Comparison of ENCODE assay signal across 8 cellular contexts in genomic region chrX:13937370-13938052, GRCh38.
A peak's percentile ranks its signal among the peaks of the same experiment; 100 is the strongest.
DNase-seq lines count a peak whose midpoint lies in the region; ATAC-seq and TF ChIP-seq lines count a peak whose summit lies in the region.

No MANE protein-coding gene starts in this region.

- no peak for TF ChIP-seq CTCF in GM23338 (conservative IDR thresholded peaks at IDR 0.05; ENCODE audit: low read depth in 2 of 2)

- H3K27me3 ChIP-seq in ACC112 (ENCODE audit: insufficient read depth, low read length), result peaks cover 55% of the 10 kb centered on the region
- H3K27me3 ChIP-seq in GM23338 (ENCODE audit: insufficient read depth), result no peaks in the 10 kb centered on the region

- H3K4me3 Mint-ChIP-seq in GM23338, result peak overlapping the region; percentile 90
- H3K4me3 Mint-ChIP-seq in stimulated activated naive B cell treated with anti-CD40 and anti-IgM and Interleukin-4, amounts not matched to agents 10 μg/mL and 1 μg/mL and 100 μg/mL, for 72 hours, result peak overlapping the region; percentile 68 to 82

- H4K20me1 ChIP-seq in GM23338 (replicated peaks; ENCODE audit: insufficient read depth), result no peaks in the 10 kb centered on the region

- DNase-seq in GM23338 (ENCODE audit: low spot score) (no peak), amniotic epithelial cell (ENCODE audit: low read depth) (peak; percentile 35), iPS-NIHi7 (ENCODE audit: extremely low spot score) (peak; percentile 51)
- no peak for DNase-seq in stimulated activated naive B cell treated with anti-CD40 and anti-IgM and Interleukin-4, amounts not matched to agents 10 μg/mL and 1 μg/mL and 100 μg/mL, for 72 hours

- H3K4me1 ChIP-seq in ACC112 (ENCODE audit: control insufficient read depth, insufficient read depth, low read length, unreplicated experiment) (no peaks in the 10 kb centered on the region), GM23338 (ENCODE audit: insufficient read depth) (peaks cover 56% of the 10 kb centered on the region)

- no peaks in the 10 kb centered on the region; the same call in 2 of the 3 replicates for H3K9me3 Mint-ChIP-seq in GM23338
- H3K9me3 Mint-ChIP-seq in stimulated activated naive B cell treated with anti-CD40 and anti-IgM and Interleukin-4, amounts not matched to agents 10 μg/mL and 1 μg/mL and 100 μg/mL, for 72 hours, result no peaks in the 10 kb centered on the region

- peak overlapping the region; percentile 82 for H3K4me2 ChIP-seq in GM23338

- H3K27ac Mint-ChIP-seq in GM23338, result peak overlapping the region; percentile 92
- H3K27ac Mint-ChIP-seq in stimulated activated naive B cell treated with anti-CD40 and anti-IgM and Interleukin-4, amounts not matched to agents 10 μg/mL and 1 μg/mL and 100 μg/mL, for 72 hours, result peak overlapping the region; percentile 90

- H3K36me3 Mint-ChIP-seq in GM23338 (ENCODE audit: low read depth), result peaks cover 19% of the 10 kb centered on the region
- no peaks in the 10 kb centered on the region for H3K36me3 Mint-ChIP-seq in stimulated activated naive B cell treated with anti-CD40 and anti-IgM and Interleukin-4, amounts not matched to agents 10 μg/mL and 1 μg/mL and 100 μg/mL, for 72 hours

- H3K9me2 ChIP-seq in GM23338 (ENCODE audit: insufficient read depth), result no peaks in the 10 kb centered on the region

- peak overlapping the region; percentile 89 for H2AFZ ChIP-seq in ACC112 (ENCODE audit: low read length, unreplicated experiment)
- H2AFZ ChIP-seq in GM23338, result no peak overlapping the region

- H3F3A ChIP-seq in GM23338 (replicated peaks; ENCODE audit: low read depth), result no peaks in the 10 kb centered on the region

- H3K4me1 Mint-ChIP-seq in GM23338, result peaks cover 46% of the 10 kb centered on the region
- H3K4me1 Mint-ChIP-seq in stimulated activated naive B cell treated with anti-CD40 and anti-IgM and Interleukin-4, amounts not matched to agents 10 μg/mL and 1 μg/mL and 100 μg/mL, for 72 hours, result peaks cover 3 to 7% of the 10 kb centered on the region in 2 donors

- ATAC-seq in GM23338, result peak; percentile 7; the same call in 1 of the 3 replicates
- ATAC-seq in stimulated activated naive B cell treated with anti-CD40 and anti-IgM and Interleukin-4, amounts not matched to agents 10 μg/mL and 1 μg/mL and 100 μg/mL, for 72 hours (replicated peaks), result peak; percentile 10 to 41
- ATAC-seq in GM21576 (IDR thresholded peaks at IDR 0.05; ENCODE audit: unreplicated experiment), result no peak
- ATAC-seq in GM18511 (IDR thresholded peaks at IDR 0.05; ENCODE audit: unreplicated experiment), result no peak
- ATAC-seq in GM18498 (IDR thresholded peaks at IDR 0.05; ENCODE audit: unreplicated experiment), result no peak

- H3K79me2 ChIP-seq in ACC112 (ENCODE audit: control insufficient read depth, insufficient read depth, low read length, unreplicated experiment) (no peaks in the 10 kb centered on the region), GM23338 (replicated peaks; ENCODE audit: insufficient read depth) (peaks cover 44% of the 10 kb centered on the region)

- no peaks in the 10 kb centered on the region for H3K36me3 ChIP-seq in ACC112 (ENCODE audit: insufficient read depth, low read length)
- H3K36me3 ChIP-seq in GM23338 (ENCODE audit: insufficient read depth), result no peaks in the 10 kb centered on the region

- H3K4me3 ChIP-seq in ACC112 (ENCODE audit: low read depth, low read length) (peak overlapping the region; percentile 80), GM23338 (peak overlapping the region; percentile 69)

- H3K27ac ChIP-seq in ACC112 (ENCODE audit: low read depth, low read length), result no peak overlapping the region
- H3K27ac ChIP-seq in GM23338 (ENCODE audit: low read depth), result peak overlapping the region; percentile 92

- H3K27me3 Mint-ChIP-seq in GM23338 (ENCODE audit: insufficient read depth, low read depth, poor library complexity), result peaks cover 4% of the 10 kb centered on the region
- H3K27me3 Mint-ChIP-seq in stimulated activated naive B cell treated with anti-CD40 and anti-IgM and Interleukin-4, amounts not matched to agents 10 μg/mL and 1 μg/mL and 100 μg/mL, for 72 hours, result peaks cover 0 to 41% of the 10 kb centered on the region in 2 donors

TF ChIP-seq in GM23338, 12 proteins besides CTCF, POLR2A, EP300 and RAD21 (continues in another document):
- TF ChIP-seq ETS1 (IDR thresholded peaks at IDR 0.05) (no peak), ZNF462 (CRISPR knock-in tag; IDR thresholded peaks at IDR 0.05) (no peak), EZH2 (IDR thresholded peaks at IDR 0.05; ENCODE audit: low read depth, unreplicated experiment) (no peak), NANOG (IDR thresholded peaks at IDR 0.05; ENCODE audit: borderline replicate concordance) (no peak), JUNB (IDR thresholded peaks at IDR 0.05; ENCODE audit: unreplicated experiment) (no peak)

Comparison
In these comparisons a context has a peak if more than half of its experiments do, and no peak if none do; other contexts are left out.
1. ATAC-seq: peak in GM23338 (single experiment) and stimulated activated naive B cell treated with anti-CD40 and anti-IgM and Interleukin-4, amounts not matched to agents 10 μg/mL and 1 μg/mL and 100 μg/mL, for 72 hours (2 of 2); none in GM21576 (single experiment), GM18511 (single experiment) and GM18498 (single experiment).
2. DNase-seq: peak in amniotic epithelial cell (single experiment) and iPS-NIHi7 (single experiment); none in GM23338 (single experiment) and stimulated activated naive B cell treated with anti-CD40 and anti-IgM and Interleukin-4, amounts not matched to agents 10 μg/mL and 1 μg/mL and 100 μg/mL, for 72 hours (single experiment).